In the genomic region with DNA sequence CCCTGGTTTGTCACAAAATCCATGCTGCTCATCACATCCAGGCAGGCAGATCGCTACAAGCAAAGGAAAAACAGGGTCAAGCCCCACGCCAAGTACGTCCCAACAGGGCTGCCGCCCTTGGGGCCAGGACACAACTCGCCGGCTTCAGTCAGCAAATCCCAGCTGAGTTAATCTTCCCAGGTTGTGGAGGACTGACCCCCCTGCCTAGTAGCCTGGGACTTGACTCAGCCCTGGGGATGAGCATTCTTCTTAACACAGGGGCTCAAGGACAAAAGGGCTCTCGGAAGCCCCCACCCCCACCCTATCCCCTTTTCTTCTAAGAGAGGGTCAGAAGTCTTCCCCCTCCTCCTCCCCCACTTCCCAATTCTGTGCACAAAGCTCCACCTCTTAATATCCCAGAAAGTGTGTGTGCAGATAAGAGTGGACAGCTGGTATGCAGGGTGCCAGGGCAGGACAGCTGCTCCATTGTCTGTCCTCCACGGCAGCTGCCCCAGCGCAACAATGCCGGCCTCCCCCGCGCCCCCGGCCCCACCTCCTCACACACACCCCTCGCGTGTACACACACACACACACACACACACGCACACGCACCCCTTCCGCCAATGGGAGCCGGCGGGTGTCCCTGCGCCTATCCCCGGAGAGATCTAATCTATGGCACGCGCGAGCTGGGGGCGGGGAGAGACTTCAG, we compare ENCODE assay signal across 11 cellular contexts. TPM values are rescaled to one million over a fixed set of nuclear protein-coding genes. Genes with fewer than 3 reads are reported as not detected.
DNase-seq lines count a peak whose midpoint lies in the region; ATAC-seq and TF ChIP-seq lines count a peak whose summit lies in the region.
"Had no signal": no experiment of that assay in that cellular context is flagged by ENCODE, and none has a peak within 500 bp of the region (broad histone marks: within the 10 kb centered on the region; RNA-seq: fewer than 3 reads in every experiment).

No MANE protein-coding gene starts in this region.

- no peak for DNase-seq in activated naive CD8-positive, alpha-beta T cell treated with anti-CD3 and anti-CD28 coated beads, Interleukin-2, amount 10 ng/mL, durations not matched to agents 7 days and 5 days
- no peak for DNase-seq in activated naive CD8-positive, alpha-beta T cell treated with anti-CD3 and anti-CD28 coated beads, Interleukin-2, amount 50 U/mL, for 24 hours
- no peak for DNase-seq in trophoblast cell
- no peak for DNase-seq in GM10248 (ENCODE audit: extremely low spot score)
- DNase-seq in 8988T, result no peak
- no peak for DNase-seq in MV-4-11 (lab: John Stamatoyannopoulos, UW)

- WGBS in ectodermal cell, 2 experiments, result 9% methylated on average over 26 of the region's 26 CpGs
- no CpG with 5 or more reads among the region's 26 CpGs for WGBS in trophoblast cell (ENCODE audit: extremely low coverage, insufficient coverage, insufficient read length)

- H3K4me1 ChIP-seq in ectodermal cell (ENCODE audit: control insufficient read depth, insufficient read depth, low read length), result peaks cover 35% of the 10 kb centered on the region
- H3K4me1 ChIP-seq in mucosa of rectum (ENCODE audit: control insufficient read depth in 2 of 2, insufficient read depth in 2 of 2, low read length in 2 of 2), result peaks cover 19 to 22% of the 10 kb centered on the region in 2 donors
- H3K4me1 ChIP-seq in trophoblast cell (ENCODE audit: control insufficient read depth in 1 of 2, insufficient read depth in 2 of 2, low read length in 2 of 2), result peaks cover 10 to 31% of the 10 kb centered on the region in 2 experiments

- no peak overlapping the region for H3K14ac ChIP-seq in trophoblast cell (ENCODE audit: low read length)

- no peaks in the 10 kb centered on the region for H3K9me3 Mint-ChIP-seq in activated naive CD8-positive, alpha-beta T cell treated with anti-CD3 and anti-CD28 coated beads, Interleukin-2, amount 10 ng/mL, durations not matched to agents 7 days and 5 days
- no peaks in the 10 kb centered on the region for H3K9me3 Mint-ChIP-seq in activated naive CD8-positive, alpha-beta T cell treated with anti-CD3 and anti-CD28 coated beads, Interleukin-2, amount 50 U/mL, for 24 hours
- H3K9me3 Mint-ChIP-seq: T-helper 2 cell treated with Interferon-gamma antibody and Interleukin-4, amounts not matched to agents 5 μg/mL and 100 μg/mL, for 36 hours had no signal

- POLR2A ChIA-PET in activated naive CD8-positive, alpha-beta T cell treated with anti-CD3 and anti-CD28 coated beads, Interleukin-2, amount 10 ng/mL, durations not matched to agents 7 days and 5 days (lab: Charles Lee), result interaction anchor here (0.8 to 0.9 kb wide), 2 partner anchors 8 to 14 kb away, joined by 3 read pairs; no protein-coding TSS in a partner anchor
- POLR2A ChIA-PET in GM10248 (lab: Yijun Ruan, JAX), result no interaction called here

- H3K79me2 ChIP-seq in trophoblast cell (ENCODE audit: control insufficient read depth, insufficient read depth, low read length, poor library complexity), result no peaks in the 10 kb centered on the region

- H2AFZ ChIP-seq in trophoblast cell (ENCODE audit: insufficient read depth, low read length, poor library complexity), result no peak overlapping the region

- peaks cover 13% of the 10 kb centered on the region for H3K4me1 Mint-ChIP-seq in activated naive CD8-positive, alpha-beta T cell treated with anti-CD3 and anti-CD28 coated beads, Interleukin-2, amount 10 ng/mL, durations not matched to agents 7 days and 5 days
- peaks cover 13% of the 10 kb centered on the region for H3K4me1 Mint-ChIP-seq in activated naive CD8-positive, alpha-beta T cell treated with anti-CD3 and anti-CD28 coated beads, Interleukin-2, amount 50 U/mL, for 24 hours

- H2BK5ac ChIP-seq in trophoblast cell (ENCODE audit: low read depth, low read length, poor library complexity), result no peak overlapping the region

- H3K27me3 Mint-ChIP-seq in activated naive CD8-positive, alpha-beta T cell treated with anti-CD3 and anti-CD28 coated beads, Interleukin-2, amount 10 ng/mL, durations not matched to agents 7 days and 5 days, result peaks cover 2% of the 10 kb centered on the region
- H3K27me3 Mint-ChIP-seq in activated naive CD8-positive, alpha-beta T cell treated with anti-CD3 and anti-CD28 coated beads, Interleukin-2, amount 50 U/mL, for 24 hours, result peaks cover 17% of the 10 kb centered on the region

- peaks cover 3% of the 10 kb centered on the region for H3K79me1 ChIP-seq in trophoblast cell (ENCODE audit: low read length)

- peaks cover 60% of the 10 kb centered on the region for H3K27me3 ChIP-seq in ectodermal cell (ENCODE audit: control insufficient read depth, insufficient read depth, low read length, poor library complexity, severe bottlenecking)
- peaks cover 13 to 18% of the 10 kb centered on the region in 2 donors for H3K27me3 ChIP-seq in mucosa of rectum (ENCODE audit: control insufficient read depth in 2 of 2, insufficient read depth in 2 of 2, low read length in 2 of 2)
- H3K27me3 ChIP-seq in trophoblast cell (ENCODE audit: insufficient read depth, low read length), result peaks cover 28% of the 10 kb centered on the region

- H2BK12ac ChIP-seq in trophoblast cell (ENCODE audit: low read length), result no peak overlapping the region

- H3K27ac Mint-ChIP-seq in activated naive CD8-positive, alpha-beta T cell treated with anti-CD3 and anti-CD28 coated beads, Interleukin-2, amount 10 ng/mL, durations not matched to agents 7 days and 5 days, result no peak overlapping the region
- no peak overlapping the region for H3K27ac Mint-ChIP-seq in activated naive CD8-positive, alpha-beta T cell treated with anti-CD3 and anti-CD28 coated beads, Interleukin-2, amount 50 U/mL, for 24 hours
- H3K27ac Mint-ChIP-seq: T-helper 2 cell treated with Interferon-gamma antibody and Interleukin-4, amounts not matched to agents 5 μg/mL and 100 μg/mL, for 36 hours had no signal

- H3K9ac ChIP-seq in mucosa of rectum (ENCODE audit: low read depth in 1 of 2, low read length in 2 of 2) (no peak overlapping the region), trophoblast cell (ENCODE audit: low read length) (no peak overlapping the region)
- H3K9ac ChIP-seq: KMS-11 had no signal

- H2BK120ac ChIP-seq in trophoblast cell (ENCODE audit: insufficient read depth, low read length, poor library complexity), result no peak overlapping the region

- no peak for TF ChIP-seq CTCF in GM10248 (IDR thresholded peaks at IDR 0.05; ENCODE audit: control extremely low read depth, extremely low read depth, low read depth, missing control alignments)

- H3K9me3 ChIP-seq in ectodermal cell (ENCODE audit: control insufficient read depth, low read length) (no peaks in the 10 kb centered on the region), mucosa of rectum (ENCODE audit: control insufficient read depth in 2 of 2, low read length in 2 of 2) (no peaks in the 10 kb centered on the region), trophoblast cell (ENCODE audit: insufficient read depth, low read depth, low read length) (peaks cover 8% of the 10 kb centered on the region)
- H3K9me3 ChIP-seq: ascending aorta had no signal

- CTCF ChIA-PET in GM10248 (lab: Yijun Ruan, JAX), result interaction anchor here (0.9 to 1.6 kb wide), 4 partner anchors 17 to 496 kb away, joined by 3 to 5 read pairs (median 4); no protein-coding TSS in a partner anchor

- no peak overlapping the region for H3K23ac ChIP-seq in trophoblast cell (ENCODE audit: low read length)

- H2AK5ac ChIP-seq in trophoblast cell (ENCODE audit: low read length), result no peak overlapping the region

- peak overlapping the region; percentile 0 for H3K4me3 Mint-ChIP-seq in activated naive CD8-positive, alpha-beta T cell treated with anti-CD3 and anti-CD28 coated beads, Interleukin-2, amount 10 ng/mL, durations not matched to agents 7 days and 5 days
- no peak overlapping the region for H3K4me3 Mint-ChIP-seq in activated naive CD8-positive, alpha-beta T cell treated with anti-CD3 and anti-CD28 coated beads, Interleukin-2, amount 50 U/mL, for 24 hours
- H3K4me3 Mint-ChIP-seq: T-helper 2 cell treated with Interferon-gamma antibody and Interleukin-4, amounts not matched to agents 5 μg/mL and 100 μg/mL, for 36 hours had no signal

- H3K4ac ChIP-seq in trophoblast cell (ENCODE audit: low read depth, low read length), result no peak overlapping the region

- no peak overlapping the region for H3K27ac ChIP-seq in ectodermal cell (ENCODE audit: insufficient read depth, low read depth, low read length, poor library complexity, severe bottlenecking)
- peak overlapping the region; percentile 43 to 67 for H3K27ac ChIP-seq in mucosa of rectum (ENCODE audit: low read depth in 2 of 2, low read length in 2 of 2)
- no peak overlapping the region for H3K27ac ChIP-seq in trophoblast cell (ENCODE audit: low read depth, low read length)
- H3K27ac ChIP-seq: ascending aorta, KMS-11 had no signal

- H4K8ac ChIP-seq in trophoblast cell (ENCODE audit: low read depth, low read length), result no peak overlapping the region

- H4K12ac ChIP-seq in trophoblast cell (ENCODE audit: low read depth, low read length), result no peak overlapping the region

- no peak overlapping the region for H4K91ac ChIP-seq in trophoblast cell (ENCODE audit: low read depth, low read length)

- H3K36me3 ChIP-seq in ectodermal cell (ENCODE audit: control insufficient read depth, insufficient read depth, low read length) (peaks cover 45% of the 10 kb centered on the region), mucosa of rectum (ENCODE audit: control insufficient read depth in 2 of 2, insufficient read depth in 2 of 2, low read length in 2 of 2) (peaks cover 9 to 19% of the 10 kb centered on the region in 2 donors), trophoblast cell (ENCODE audit: control insufficient read depth in 1 of 2, insufficient read depth in 2 of 2, low read length in 2 of 2) (peaks cover 29 to 33% of the 10 kb centered on the region in 2 experiments)
- H3K36me3 ChIP-seq: ascending aorta had no signal

- H3K4me2 ChIP-seq in trophoblast cell (ENCODE audit: low read length), result no peak overlapping the region
- H3K4me2 ChIP-seq: KMS-11 had no signal

- H3K18ac ChIP-seq in trophoblast cell (ENCODE audit: low read length), result no peak overlapping the region

- H3K36me3 Mint-ChIP-seq in activated naive CD8-positive, alpha-beta T cell treated with anti-CD3 and anti-CD28 coated beads, Interleukin-2, amount 10 ng/mL, durations not matched to agents 7 days and 5 days, result peaks cover 12% of the 10 kb centered on the region
- H3K36me3 Mint-ChIP-seq in activated naive CD8-positive, alpha-beta T cell treated with anti-CD3 and anti-CD28 coated beads, Interleukin-2, amount 50 U/mL, for 24 hours (ENCODE audit: low read depth), result peaks cover 6% of the 10 kb centered on the region

- no peak for ATAC-seq in activated naive CD8-positive, alpha-beta T cell treated with anti-CD3 and anti-CD28 coated beads, Interleukin-2, amount 10 ng/mL, durations not matched to agents 7 days and 5 days (ENCODE audit: low read depth)
- no peak for ATAC-seq in activated naive CD8-positive, alpha-beta T cell treated with anti-CD3 and anti-CD28 coated beads, Interleukin-2, amount 50 U/mL, for 24 hours

- peak overlapping the region; percentile 65 for H3K4me3 ChIP-seq in ectodermal cell (ENCODE audit: insufficient read depth, low read depth, low read length)
- peak overlapping the region in 1 of 2 donors; percentile 76 for H3K4me3 ChIP-seq in mucosa of rectum (ENCODE audit: low read length in 2 of 2)
- no peak overlapping the region for H3K4me3 ChIP-seq in trophoblast cell (ENCODE audit: low read depth, low read length)
- H3K4me3 ChIP-seq: ascending aorta had no signal

RNA-seq across cellular contexts. Expression of a gene that starts 4.5 kb away (rescaled TPM):
- total RNA-seq in activated naive CD8-positive, alpha-beta T cell treated with anti-CD3 and anti-CD28 coated beads, Interleukin-2, amount 10 ng/mL, durations not matched to agents 7 days and 5 days, result 10 to 100 TPM; 15.2 to 15.8 TPM
- polyA plus RNA-seq in ectodermal cell (2013, experiment 1 of 4), result 44.1 TPM
- polyA plus RNA-seq in ectodermal cell (2013, experiment 2 of 4), result 61.6 TPM
- polyA plus RNA-seq in ectodermal cell (2013, experiment 3 of 4), result 59.0 TPM
- polyA plus RNA-seq in ectodermal cell (2013, experiment 4 of 4), result 67.6 TPM
- 5.2 and 5.8 TPM in 2 replicates for polyA plus RNA-seq in trophoblast cell (2013)

RNA-seq across cellular contexts. Expression of a gene that starts 20.2 kb away (rescaled TPM):
- total RNA-seq in activated naive CD8-positive, alpha-beta T cell treated with anti-CD3 and anti-CD28 coated beads, Interleukin-2, amount 10 ng/mL, durations not matched to agents 7 days and 5 days, result 10 to 100 TPM; 34.9 to 35.8 TPM
- 30.6 TPM for polyA plus RNA-seq in ectodermal cell (2013, experiment 1 of 4)
- 33.5 TPM for polyA plus RNA-seq in ectodermal cell (2013, experiment 2 of 4)
- polyA plus RNA-seq in ectodermal cell (2013, experiment 3 of 4), result 20.1 TPM
- polyA plus RNA-seq in ectodermal cell (2013, experiment 4 of 4), result 21.9 TPM
- 17.9 and 18.0 TPM in 2 replicates for polyA plus RNA-seq in trophoblast cell (2013)

Comparison
In these comparisons a context has a peak if more than half of its experiments do, and no peak if none do; other contexts are left out.
1. H3K27ac ChIP-seq: peak in mucosa of rectum (2 of 2); none in ectodermal cell (single experiment) and trophoblast cell (single experiment).